12 cellular contexts compared by ENCODE assay signal in the genomic region with DNA sequence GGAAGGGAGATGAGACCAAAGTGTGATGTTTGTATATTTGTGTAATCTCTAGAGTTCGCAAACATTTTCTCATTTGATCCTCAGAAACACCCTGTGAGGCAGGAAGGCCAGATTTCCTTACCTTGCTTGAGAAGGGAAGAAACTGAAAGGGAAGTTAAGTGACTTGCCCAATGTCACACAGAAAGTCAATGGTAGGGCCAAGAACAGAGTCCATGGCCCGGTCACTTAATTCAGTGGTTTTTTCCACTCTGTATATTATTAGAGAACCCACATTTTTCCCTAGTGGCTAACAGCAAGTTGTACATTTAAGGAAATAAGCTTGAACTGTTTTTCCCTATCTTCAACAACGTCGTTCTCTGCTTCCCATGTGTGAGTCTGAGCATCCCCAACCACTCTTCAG. TPM values are rescaled to one million over a fixed set of nuclear protein-coding genes. Genes with fewer than 3 reads are reported as not detected.
DNase-seq lines count a peak whose midpoint lies in the region; ATAC-seq and TF ChIP-seq lines count a peak whose summit lies in the region.
"Had no signal": no experiment of that assay in that cellular context is flagged by ENCODE, and none has a peak within 500 bp of the region (broad histone marks: within the 10 kb centered on the region; RNA-seq: fewer than 3 reads in every experiment).

No MANE protein-coding gene starts in this region.

- no peak overlapping the region for H3K4me2 ChIP-seq in smooth muscle cell
- H3K4me2 ChIP-seq: hepatocyte had no signal

- no peaks in the 10 kb centered on the region for H3K27me3 Mint-ChIP-seq in activated naive CD8-positive, alpha-beta T cell
- no peaks in the 10 kb centered on the region for H3K27me3 Mint-ChIP-seq in activated naive CD8-positive, alpha-beta T cell treated with anti-CD3 and anti-CD28 coated beads, Interleukin-2, amount 50 U/mL, for 24 hours
- H3K27me3 Mint-ChIP-seq in activated CD4-positive, alpha-beta memory T cell treated with anti-CD3 and anti-CD28 coated beads, Interleukin-2, amount 10 ng/mL, durations not matched to agents 7 days and 5 days = peaks cover 7% of the 10 kb centered on the region
- H3K27me3 Mint-ChIP-seq in stimulated activated naive CD8-positive, alpha-beta T cell treated with anti-CD3 and anti-CD28 coated beads, Interleukin-15, amount 100 ng/mL, for 72 hours = no peaks in the 10 kb centered on the region

- CTCF ChIA-PET in activated CD4-positive, alpha-beta memory T cell treated with anti-CD3 and anti-CD28 coated beads, Interleukin-2, amount 10 ng/mL, durations not matched to agents 7 days and 5 days (lab: Charles Lee) = no interaction called here

- no peak overlapping the region for H2AFZ ChIP-seq in smooth muscle cell (ENCODE audit: low read depth)
- H2AFZ ChIP-seq: hepatocyte had no signal

- H3K27ac Mint-ChIP-seq in activated naive CD8-positive, alpha-beta T cell = peak overlapping the region; percentile 46
- H3K27ac Mint-ChIP-seq in activated naive CD8-positive, alpha-beta T cell treated with anti-CD3 and anti-CD28 coated beads, Interleukin-2, amount 50 U/mL, for 24 hours = no peak overlapping the region
- peak overlapping the region; percentile 18 for H3K27ac Mint-ChIP-seq in activated CD4-positive, alpha-beta memory T cell treated with anti-CD3 and anti-CD28 coated beads, Interleukin-2, amount 10 ng/mL, durations not matched to agents 7 days and 5 days
- H3K27ac Mint-ChIP-seq in stimulated activated naive CD8-positive, alpha-beta T cell treated with anti-CD3 and anti-CD28 coated beads, Interleukin-15, amount 100 ng/mL, for 72 hours = peak overlapping the region; percentile 84 to 92

- H3F3A ChIP-seq in smooth muscle cell (ENCODE audit: low read depth) = no peaks in the 10 kb centered on the region

- no peak overlapping the region for H3K4me3 ChIP-seq in smooth muscle cell
- H3K4me3 ChIP-seq: hepatocyte, suprapubic skin had no signal

- no peaks in the 10 kb centered on the region for H4K20me1 ChIP-seq in smooth muscle cell (ENCODE audit: low read depth)

- peak overlapping the region; percentile 51 for H3K4me3 Mint-ChIP-seq in activated naive CD8-positive, alpha-beta T cell
- H3K4me3 Mint-ChIP-seq in activated naive CD8-positive, alpha-beta T cell treated with anti-CD3 and anti-CD28 coated beads, Interleukin-2, amount 50 U/mL, for 24 hours = no peak overlapping the region
- no peak overlapping the region for H3K4me3 Mint-ChIP-seq in activated CD4-positive, alpha-beta memory T cell treated with anti-CD3 and anti-CD28 coated beads, Interleukin-2, amount 10 ng/mL, durations not matched to agents 7 days and 5 days
- peak overlapping the region in 1 of 2 donors; percentile 79 for H3K4me3 Mint-ChIP-seq in stimulated activated naive CD8-positive, alpha-beta T cell treated with anti-CD3 and anti-CD28 coated beads, Interleukin-15, amount 100 ng/mL, for 72 hours

- no peaks in the 10 kb centered on the region for H3K36me3 Mint-ChIP-seq in activated naive CD8-positive, alpha-beta T cell
- no peaks in the 10 kb centered on the region for H3K36me3 Mint-ChIP-seq in activated naive CD8-positive, alpha-beta T cell treated with anti-CD3 and anti-CD28 coated beads, Interleukin-2, amount 50 U/mL, for 24 hours (ENCODE audit: low read depth)
- H3K36me3 Mint-ChIP-seq in activated CD4-positive, alpha-beta memory T cell treated with anti-CD3 and anti-CD28 coated beads, Interleukin-2, amount 10 ng/mL, durations not matched to agents 7 days and 5 days (ENCODE audit: low read depth) = no peaks in the 10 kb centered on the region

- no peaks in the 10 kb centered on the region for H3K79me2 ChIP-seq in smooth muscle cell (ENCODE audit: low read depth)
- H3K79me2 ChIP-seq: hepatocyte had no signal

- no peaks in the 10 kb centered on the region for H3K9me3 Mint-ChIP-seq in activated naive CD8-positive, alpha-beta T cell (ENCODE audit: low read depth)
- no peaks in the 10 kb centered on the region for H3K9me3 Mint-ChIP-seq in activated naive CD8-positive, alpha-beta T cell treated with anti-CD3 and anti-CD28 coated beads, Interleukin-2, amount 50 U/mL, for 24 hours
- no peaks in the 10 kb centered on the region for H3K9me3 Mint-ChIP-seq in activated CD4-positive, alpha-beta memory T cell treated with anti-CD3 and anti-CD28 coated beads, Interleukin-2, amount 10 ng/mL, durations not matched to agents 7 days and 5 days
- no peaks in the 10 kb centered on the region for H3K9me3 Mint-ChIP-seq in stimulated activated naive CD8-positive, alpha-beta T cell treated with anti-CD3 and anti-CD28 coated beads, Interleukin-15, amount 100 ng/mL, for 72 hours

- TF ChIP-seq CTCF in smooth muscle cell (IDR thresholded peaks at IDR 0.05; ENCODE audit: borderline replicate concordance, insufficient read depth, poor library complexity, severe bottlenecking) = no peak

- POLR2A ChIA-PET in activated CD4-positive, alpha-beta memory T cell treated with anti-CD3 and anti-CD28 coated beads, Interleukin-2, amount 10 ng/mL, durations not matched to agents 7 days and 5 days (lab: Charles Lee) = interaction anchor here (0.6 kb wide), 1 partner anchor 27 kb away, joined by 3 read pairs; no protein-coding TSS in a partner anchor

- H3K27me3 ChIP-seq in smooth muscle cell (ENCODE audit: low read depth) = no peaks in the 10 kb centered on the region
- H3K27me3 ChIP-seq: hepatocyte, suprapubic skin had no signal

- no peak overlapping the region for H3K9ac ChIP-seq in smooth muscle cell (ENCODE audit: low read depth)

- 98% methylated on average over 4 of the region's 4 CpGs for WGBS in smooth muscle cell (ENCODE audit: low lambda C conversion rate)

- no peak for ATAC-seq in activated naive CD8-positive, alpha-beta T cell treated with anti-CD3 and anti-CD28 coated beads, Interleukin-2, amount 50 U/mL, for 24 hours
- ATAC-seq in HG02678 (IDR thresholded peaks at IDR 0.05; ENCODE audit: unreplicated experiment) (peak; percentile 23), GM19324 (IDR thresholded peaks at IDR 0.05; ENCODE audit: low FRiP score, unreplicated experiment) (no peak)
- no peak for ATAC-seq in stimulated activated naive CD8-positive, alpha-beta T cell treated with anti-CD3 and anti-CD28 coated beads, Interleukin-15, amount 100 ng/mL, for 72 hours

- no peaks in the 10 kb centered on the region for H3K9me3 ChIP-seq in smooth muscle cell (replicated peaks; ENCODE audit: low read depth)
- H3K9me3 ChIP-seq: suprapubic skin had no signal

- no peaks in the 10 kb centered on the region for H3K36me3 ChIP-seq in smooth muscle cell (ENCODE audit: low read depth)
- H3K36me3 ChIP-seq: suprapubic skin had no signal

- peaks cover 19% of the 10 kb centered on the region for H3K4me1 Mint-ChIP-seq in activated naive CD8-positive, alpha-beta T cell (ENCODE audit: low read depth)
- peaks cover 19% of the 10 kb centered on the region for H3K4me1 Mint-ChIP-seq in activated naive CD8-positive, alpha-beta T cell treated with anti-CD3 and anti-CD28 coated beads, Interleukin-2, amount 50 U/mL, for 24 hours
- peaks cover 21% of the 10 kb centered on the region for H3K4me1 Mint-ChIP-seq in activated CD4-positive, alpha-beta memory T cell treated with anti-CD3 and anti-CD28 coated beads, Interleukin-2, amount 10 ng/mL, durations not matched to agents 7 days and 5 days
- peaks cover 21% of the 10 kb centered on the region for H3K4me1 Mint-ChIP-seq in stimulated activated naive CD8-positive, alpha-beta T cell treated with anti-CD3 and anti-CD28 coated beads, Interleukin-15, amount 100 ng/mL, for 72 hours

- no peaks in the 10 kb centered on the region for H3K4me1 ChIP-seq in smooth muscle cell (ENCODE audit: low read depth)
- H3K4me1 ChIP-seq: suprapubic skin had no signal

- intact Hi-C loops in head of caudate nucleus (cut with DNase I) = no loop called here

- no peak overlapping the region for H3K27ac ChIP-seq in smooth muscle cell (ENCODE audit: low read depth)
- H3K27ac ChIP-seq: hepatocyte, suprapubic skin had no signal

- no peak for DNase-seq in activated naive CD8-positive, alpha-beta T cell treated with anti-CD3 and anti-CD28 coated beads, Interleukin-2, amount 50 U/mL, for 24 hours
- DNase-seq in activated CD4-positive, alpha-beta memory T cell treated with anti-CD3 and anti-CD28 coated beads, Interleukin-2, amount 10 ng/mL, durations not matched to agents 7 days and 5 days = no peak
- DNase-seq in stimulated activated naive CD8-positive, alpha-beta T cell treated with anti-CD3 and anti-CD28 coated beads, Interleukin-15, amount 100 ng/mL, for 72 hours = no peak
- DNase-seq in smooth muscle cell (lab: John Stamatoyannopoulos, UW; ENCODE audit: unreplicated experiment) (no peak), head of caudate nucleus (no peak)
- DNase-seq: NCI-H2171 treated with DMSO at 0.1 percent for 48 hours, SW 1271 had no signal

RNA-seq across cellular contexts. Expression of gene CHPT1, which starts 25.6 kb away (rescaled TPM):
- total RNA-seq in activated CD4-positive, alpha-beta memory T cell treated with anti-CD3 and anti-CD28 coated beads, Interleukin-2, amount 10 ng/mL, durations not matched to agents 7 days and 5 days = 10 to 100 TPM; 17.0 to 17.3 TPM
- total RNA-seq in smooth muscle cell = 21.7 and 23.2 TPM in 2 replicates
- 32.1 and 40.5 TPM in 2 replicates for polyA plus RNA-seq in smooth muscle cell
